ENCODE assay signal across 7 cellular contexts in the genomic region with DNA sequence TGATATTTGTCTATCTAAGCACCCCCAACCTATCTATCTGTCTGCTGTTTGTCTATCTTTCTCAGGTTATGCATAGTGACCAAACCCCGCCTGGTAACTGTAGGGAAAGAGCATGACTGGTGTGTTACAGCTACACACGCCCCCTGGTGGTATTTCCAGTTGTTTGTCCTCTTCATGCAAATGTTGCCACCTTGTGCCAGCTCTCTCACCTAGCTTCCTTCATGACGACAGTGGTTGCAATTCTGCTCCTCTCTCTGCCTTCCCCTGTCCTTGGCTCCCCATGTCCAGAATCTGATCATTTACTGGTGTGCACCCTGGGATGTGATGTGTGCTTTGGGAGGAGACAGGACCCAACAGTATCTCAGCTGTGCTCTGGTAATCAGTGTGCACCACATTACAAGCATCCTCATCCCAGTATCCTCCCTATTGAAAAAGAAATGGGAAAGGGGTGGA. TPM values are rescaled to one million over a fixed set of nuclear protein-coding genes. Genes with fewer than 3 reads are reported as not detected.
DNase-seq lines count a peak whose midpoint lies in the region; ATAC-seq and TF ChIP-seq lines count a peak whose summit lies in the region.

No MANE protein-coding gene starts in this region.

- DNase-seq in GM06990 (ENCODE audit: extremely low read depth, insufficient read length) (peak; percentile 40), Karpas-422 (peak; percentile 94), SK-N-SH (peak; percentile 61), iPS-NIHi11 (ENCODE audit: low spot score) (peak; percentile 57)
- DNase-seq in activated naive CD8-positive, alpha-beta T cell treated with anti-CD3 and anti-CD28 coated beads, Interleukin-2, amount 50 U/mL, for 24 hours: peak; percentile 71
- DNase-seq in stimulated activated CD4-positive, alpha-beta T cell treated with anti-CD3 and anti-CD28 coated beads, Interleukin-4, amount 100 ng/mL, for 4 hours: peak; percentile 45 to 51

- H3K4me2 ChIP-seq in Karpas-422 (ENCODE audit: low read depth, low read length, poor library complexity, severe bottlenecking) (no peak overlapping the region), SK-N-SH (no peak overlapping the region)

- peak; percentile 65 for TF ChIP-seq RAD21 in SK-N-SH (IDR thresholded peaks at IDR 0.05; ENCODE audit: low read length)

- no peak overlapping the region for H3K4me3 Mint-ChIP-seq in activated naive CD8-positive, alpha-beta T cell treated with anti-CD3 and anti-CD28 coated beads, Interleukin-2, amount 50 U/mL, for 24 hours

- H3F3A ChIP-seq in SK-N-SH (replicated peaks; ENCODE audit: insufficient read depth): no peaks in the 10 kb centered on the region

- no peak for TF ChIP-seq EP300 in SK-N-SH (IDR thresholded peaks at IDR 0.05; ENCODE audit: borderline replicate concordance in 1 of 2, low read depth in 1 of 2, low read length in 1 of 2)

- H4K20me1 ChIP-seq in Karpas-422 (ENCODE audit: insufficient read depth, low read depth, low read length) (no peaks in the 10 kb centered on the region), SK-N-SH (ENCODE audit: insufficient read depth) (no peaks in the 10 kb centered on the region)

- TF ChIP-seq CTCF in GM06990 (IDR thresholded peaks at IDR 0.05; ENCODE audit: insufficient read depth, low read length, poor library complexity, severe bottlenecking): peak; percentile 83
- TF ChIP-seq CTCF in SK-N-SH (IDR thresholded peaks at IDR 0.05): peak; percentile 65

- peak; percentile 73 for ATAC-seq in activated naive CD8-positive, alpha-beta T cell treated with anti-CD3 and anti-CD28 coated beads, Interleukin-2, amount 50 U/mL, for 24 hours
- ATAC-seq in HG03571 (IDR thresholded peaks at IDR 0.05; ENCODE audit: unreplicated experiment): no peak

- no peaks in the 10 kb centered on the region for H3K36me3 Mint-ChIP-seq in activated naive CD8-positive, alpha-beta T cell treated with anti-CD3 and anti-CD28 coated beads, Interleukin-2, amount 50 U/mL, for 24 hours (ENCODE audit: low read depth)

- POLR2A ChIA-PET in SK-N-SH (lab: Yijun Ruan, JAX): interaction anchor here (0.8 kb wide), 1 partner anchor 8 kb away, joined by 4 read pairs; no protein-coding TSS in a partner anchor

- 25% methylated on average over 3 of the region's 3 CpGs for WGBS in SK-N-SH (ENCODE audit: low lambda C conversion rate)

- no peaks in the 10 kb centered on the region for H3K27me3 ChIP-seq in GM06990 (replicated peaks; ENCODE audit: control insufficient read depth, insufficient read depth, low read length)
- no peaks in the 10 kb centered on the region for H3K27me3 ChIP-seq in Karpas-422 (ENCODE audit: low read length)
- H3K27me3 ChIP-seq in SK-N-SH (ENCODE audit: insufficient read depth): no peaks in the 10 kb centered on the region

- H2AFZ ChIP-seq in Karpas-422 (ENCODE audit: low read length) (no peak overlapping the region), SK-N-SH (ENCODE audit: low read depth) (no peak overlapping the region)

- H3K4me1 ChIP-seq in Karpas-422 (ENCODE audit: low read length): peaks cover 7% of the 10 kb centered on the region
- peaks cover 0 to 15% of the 10 kb centered on the region in 2 experiments; a peak in 1 of 4 replicates for H3K4me1 ChIP-seq in SK-N-SH (ENCODE audit: control insufficient read depth in 1 of 2, insufficient read depth in 2 of 2, low read depth in 1 of 2, low read length in 1 of 2)

- peaks cover 5% of the 10 kb centered on the region for H3K27me3 Mint-ChIP-seq in activated naive CD8-positive, alpha-beta T cell treated with anti-CD3 and anti-CD28 coated beads, Interleukin-2, amount 50 U/mL, for 24 hours

- no peak overlapping the region for H3K9ac ChIP-seq in Karpas-422 (ENCODE audit: low read length)
- no peak overlapping the region for H3K9ac ChIP-seq in SK-N-SH

- H3K9me3 ChIP-seq in Karpas-422 (ENCODE audit: low read length) (no peaks in the 10 kb centered on the region), SK-N-SH (no peaks in the 10 kb centered on the region)

- H3K9me2 ChIP-seq in Karpas-422 (replicated peaks; ENCODE audit: insufficient read depth, low read length): no peaks in the 10 kb centered on the region
- H3K9me2 ChIP-seq in SK-N-SH: no peaks in the 10 kb centered on the region

- H3K79me2 ChIP-seq in Karpas-422 (ENCODE audit: low read length) (no peaks in the 10 kb centered on the region), SK-N-SH (ENCODE audit: insufficient read depth) (no peaks in the 10 kb centered on the region)

- H3K27ac ChIP-seq in Karpas-422 (ENCODE audit: low read length): no peak overlapping the region
- H3K27ac ChIP-seq in SK-N-SH (ENCODE audit: low read depth in 2 of 2, low read length in 1 of 2): no peak overlapping the region

- H3K36me3 ChIP-seq in GM06990 (ENCODE audit: control insufficient read depth, insufficient read depth, low read length): no peaks in the 10 kb centered on the region
- H3K36me3 ChIP-seq in Karpas-422 (ENCODE audit: insufficient read depth, low read length): no peaks in the 10 kb centered on the region
- H3K36me3 ChIP-seq in SK-N-SH (replicated peaks in 1 of 2; ENCODE audit: control insufficient read depth in 1 of 2, insufficient read depth in 2 of 2, low read length in 1 of 2): no peaks in the 10 kb centered on the region

- CTCF ChIA-PET in SK-N-SH (lab: Yijun Ruan, JAX): interaction anchor here (0.9 to 8.3 kb wide), 10 partner anchors 8 to 265 kb away, joined by 3 to 72 read pairs (median 6); a partner anchor contains a TSS

- no peak overlapping the region for H3K27ac Mint-ChIP-seq in activated naive CD8-positive, alpha-beta T cell treated with anti-CD3 and anti-CD28 coated beads, Interleukin-2, amount 50 U/mL, for 24 hours

- H3K9me3 Mint-ChIP-seq in activated naive CD8-positive, alpha-beta T cell treated with anti-CD3 and anti-CD28 coated beads, Interleukin-2, amount 50 U/mL, for 24 hours: no peaks in the 10 kb centered on the region

- H3K4me3 ChIP-seq in GM06990 (replicated peaks; ENCODE audit: low read depth, low read length): no peak overlapping the region
- no peak overlapping the region for H3K4me3 ChIP-seq in Karpas-422 (ENCODE audit: low read length)
- H3K4me3 ChIP-seq in SK-N-SH (ENCODE audit: low read depth in 2 of 2, low read length in 1 of 2): no peak overlapping the region

- H3K4me1 Mint-ChIP-seq in activated naive CD8-positive, alpha-beta T cell treated with anti-CD3 and anti-CD28 coated beads, Interleukin-2, amount 50 U/mL, for 24 hours: no peaks in the 10 kb centered on the region

TF ChIP-seq in SK-N-SH, 30 proteins besides CTCF, POLR2A, EP300 and RAD21 (continues in another document):
- TF ChIP-seq GABPA (IDR thresholded peaks at IDR 0.05; ENCODE audit: low read depth) (no peak), POLR2AphosphoS5 (IDR thresholded peaks at IDR 0.05; ENCODE audit: low read depth, low read length) (no peak), GATA2 (CRISPR knock-in tag; IDR thresholded peaks at IDR 0.05) (no peak), MEF2A (IDR thresholded peaks at IDR 0.05; ENCODE audit: borderline replicate concordance, low read depth) (no peak), RCOR1 (IDR thresholded peaks at IDR 0.05; ENCODE audit: low read length) (peak; percentile 57; the same call in 1 of the 2 replicates), SMC3 (IDR thresholded peaks at IDR 0.05; ENCODE audit: low read depth, low read length) (peak; percentile 68), TEAD4 (IDR thresholded peaks at IDR 0.05; ENCODE audit: borderline replicate concordance, insufficient read depth) (no peak), RFX5 (IDR thresholded peaks at IDR 0.05; ENCODE audit: low read length) (no peak)
- TF ChIP-seq, protein P1, sequence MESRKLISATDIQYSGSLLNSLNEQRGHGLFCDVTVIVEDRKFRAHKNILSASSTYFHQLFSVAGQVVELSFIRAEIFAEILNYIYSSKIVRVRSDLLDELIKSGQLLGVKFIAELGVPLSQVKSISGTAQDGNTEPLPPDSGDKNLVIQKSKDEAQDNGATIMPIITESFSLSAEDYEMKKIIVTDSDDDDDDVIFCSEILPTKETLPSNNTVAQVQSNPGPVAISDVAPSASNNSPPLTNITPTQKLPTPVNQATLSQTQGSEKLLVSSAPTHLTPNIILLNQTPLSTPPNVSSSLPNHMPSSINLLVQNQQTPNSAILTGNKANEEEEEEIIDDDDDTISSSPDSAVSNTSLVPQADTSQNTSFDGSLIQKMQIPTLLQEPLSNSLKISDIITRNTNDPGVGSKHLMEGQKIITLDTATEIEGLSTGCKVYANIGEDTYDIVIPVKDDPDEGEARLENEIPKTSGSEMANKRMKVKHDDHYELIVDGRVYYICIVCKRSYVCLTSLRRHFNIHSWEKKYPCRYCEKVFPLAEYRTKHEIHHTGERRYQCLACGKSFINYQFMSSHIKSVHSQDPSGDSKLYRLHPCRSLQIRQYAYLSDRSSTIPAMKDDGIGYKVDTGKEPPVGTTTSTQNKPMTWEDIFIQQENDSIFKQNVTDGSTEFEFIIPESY (IDR thresholded peaks at IDR 0.05; ENCODE audit: borderline replicate concordance, low read depth): no peak
- TF ChIP-seq, protein P2, sequence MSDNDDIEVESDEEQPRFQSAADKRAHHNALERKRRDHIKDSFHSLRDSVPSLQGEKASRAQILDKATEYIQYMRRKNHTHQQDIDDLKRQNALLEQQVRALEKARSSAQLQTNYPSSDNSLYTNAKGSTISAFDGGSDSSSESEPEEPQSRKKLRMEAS (IDR thresholded peaks at IDR 0.05; ENCODE audit: low read depth): no peak
- TF ChIP-seq, protein P3, sequence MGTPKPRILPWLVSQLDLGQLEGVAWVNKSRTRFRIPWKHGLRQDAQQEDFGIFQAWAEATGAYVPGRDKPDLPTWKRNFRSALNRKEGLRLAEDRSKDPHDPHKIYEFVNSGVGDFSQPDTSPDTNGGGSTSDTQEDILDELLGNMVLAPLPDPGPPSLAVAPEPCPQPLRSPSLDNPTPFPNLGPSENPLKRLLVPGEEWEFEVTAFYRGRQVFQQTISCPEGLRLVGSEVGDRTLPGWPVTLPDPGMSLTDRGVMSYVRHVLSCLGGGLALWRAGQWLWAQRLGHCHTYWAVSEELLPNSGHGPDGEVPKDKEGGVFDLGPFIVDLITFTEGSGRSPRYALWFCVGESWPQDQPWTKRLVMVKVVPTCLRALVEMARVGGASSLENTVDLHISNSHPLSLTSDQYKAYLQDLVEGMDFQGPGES (IDR thresholded peaks at IDR 0.05; ENCODE audit: low read depth, low read length): no peak

RNA-seq across cellular contexts. Expression of a gene that starts 8.1 kb away (rescaled TPM):
- total RNA-seq in Karpas-422 (2014; rRNA removed; shearing (Covaris generic); ENCODE audit: low replicate concordance): 1.1 and 1.6 TPM in 2 replicates
- 1.1 and 1.2 TPM in 2 replicates for polyA plus RNA-seq in SK-N-SH (2012; rRNA removed)
- polyA plus RNA-seq in SK-N-SH (2012; cell fraction: cytosol; rRNA removed): 0.70 and 0.90 TPM in 2 replicates
- 1.5 and 1.7 TPM in 2 replicates for polyA plus RNA-seq in SK-N-SH (2012; cell fraction: nucleus; rRNA removed)

RNA-seq across cellular contexts. Expression of a gene that starts 8.4 kb away (rescaled TPM):
- total RNA-seq in Karpas-422 (2014; rRNA removed; shearing (Covaris generic); ENCODE audit: low replicate concordance): 20.6 and 33.3 TPM in 2 replicates
- 3.8 and 5.3 TPM in 2 replicates for polyA plus RNA-seq in SK-N-SH (2012; rRNA removed)
- 4.6 and 5.0 TPM in 2 replicates for polyA plus RNA-seq in SK-N-SH (2012; cell fraction: cytosol; rRNA removed)
- 5.8 and 10.6 TPM in 2 replicates for polyA plus RNA-seq in SK-N-SH (2012; cell fraction: nucleus; rRNA removed)

Comparison
In these comparisons a context has a peak if more than half of its experiments do, and no peak if none do; other contexts are left out.
1. DNase-seq: peak in every context shown above with its lines; median percentile 94 in Karpas-422; 71 in activated naive CD8-positive, alpha-beta T cell treated with anti-CD3 and anti-CD28 coated beads, Interleukin-2, amount 50 U/mL, for 24 hours; 61 in SK-N-SH; 57 in iPS-NIHi11; 48 in stimulated activated CD4-positive, alpha-beta T cell treated with anti-CD3 and anti-CD28 coated beads, Interleukin-4, amount 100 ng/mL, for 4 hours; 40 in GM06990.